ENCODE assay signal across 26 cellular contexts in the genomic region with DNA sequence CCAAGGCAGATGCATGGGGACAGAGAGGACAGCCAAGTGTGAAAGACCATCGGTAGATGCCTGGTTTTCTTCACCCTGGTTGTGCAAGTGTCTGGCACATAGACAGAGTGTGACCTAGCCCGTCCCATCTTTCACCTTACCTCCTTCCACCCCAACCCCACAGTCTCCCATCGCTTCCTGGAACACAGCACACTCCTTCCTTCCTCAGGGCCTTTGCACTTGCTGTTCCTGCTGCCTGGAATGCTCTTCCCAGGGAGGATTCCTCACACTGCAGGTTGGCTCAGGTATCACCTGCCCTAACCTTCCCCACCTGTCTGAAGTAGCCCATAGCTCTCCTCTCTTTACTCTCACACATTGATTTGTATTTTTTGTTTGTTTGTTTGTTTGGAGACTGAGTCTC.
"Had no signal": no experiment of that assay in that cellular context is flagged by ENCODE, and none has a peak within 500 bp of the region (broad histone marks: within the 10 kb centered on the region; RNA-seq: fewer than 3 reads in every experiment).

No MANE protein-coding gene starts in this region.

- H3K4me3 ChIP-seq: ascending aorta, breast epithelium, K562, SJCRH30, SK-N-MC had no signal

- H3K9me3 ChIP-seq: ascending aorta, breast epithelium, SJCRH30 had no signal

- ATAC-seq: activated CD8-positive, alpha-beta T cell treated with anti-CD3 and anti-CD28 coated beads, Interleukin-2, amount 10 ng/mL, durations not matched to agents 7 days and 5 days; activated T-cell treated with anti-CD3 and anti-CD28 coated beads, Interleukin-2, amount 50 U/mL, for 4 hours; K562; Panc1 had no signal

- H3K4me3 Mint-ChIP-seq: activated CD4-positive, alpha-beta T cell treated with anti-CD3 and anti-CD28 coated beads, Interleukin-2, amount 10 ng/mL, durations not matched to agents 24 days and 14 days; activated CD8-positive, alpha-beta T cell treated with anti-CD3 and anti-CD28 coated beads, Interleukin-2, amount 10 ng/mL, durations not matched to agents 7 days and 5 days; activated naive CD4-positive, alpha-beta T cell treated with anti-CD3 and anti-CD28 coated beads, Interleukin-2, amount 10 ng/mL, durations not matched to agents 7 days and 5 days; activated naive CD8-positive, alpha-beta T cell; activated T-cell treated with anti-CD3 and anti-CD28 coated beads, Interleukin-2, amount 50 U/mL, for 4 hours had no signal

- H3K27ac Mint-ChIP-seq: activated CD4-positive, alpha-beta T cell treated with anti-CD3 and anti-CD28 coated beads, Interleukin-2, amount 10 ng/mL, durations not matched to agents 24 days and 14 days; activated naive CD8-positive, alpha-beta T cell had no signal

- H3K36me3 ChIP-seq: breast epithelium had no signal

- DNase-seq: activated CD4-positive, alpha-beta T cell treated with anti-CD3 and anti-CD28 coated beads for 1 hour; activated CD4-positive, alpha-beta T cell treated with anti-CD3 and anti-CD28 coated beads, Interleukin-2, amount 10 ng/mL, durations not matched to agents 24 days and 14 days; activated CD4-positive, alpha-beta T cell treated with anti-CD3 and anti-CD28 coated beads, Interleukin-2, amount 50 U/mL, for 48 hours; activated CD4-positive, CD25-positive, alpha-beta regulatory T cell; activated CD8-positive, alpha-beta T cell treated with anti-CD3 and anti-CD28 coated beads, Interleukin-2, amount 10 ng/mL, durations not matched to agents 7 days and 5 days; activated effector memory CD4-positive, alpha-beta T cell treated with Interleukin-2 at 50 U/mL for 16 hours; activated naive CD4-positive, alpha-beta T cell treated with anti-CD3 and anti-CD28 coated beads, Interleukin-2, amount 10 ng/mL, durations not matched to agents 7 days and 5 days; activated T-cell treated with anti-CD3 and anti-CD28 coated beads for 4 hours; activated T-cell treated with anti-CD3 and anti-CD28 coated beads, Interleukin-2, amount 50 U/mL, for 4 hours; amygdala; NCI-H1105 treated with DMSO at 0.1 percent for 48 hours; NCI-H1436; NCI-H1694; NCI-H2029; NCI-H345; NCI-H524 treated with DMSO at 0.1 percent for 48 hours; SHP77; SJCRH30; T1000; WERI-Rb-1 had no signal

- H3K27ac ChIP-seq: ascending aorta, breast epithelium, SJCRH30, SK-N-MC, WERI-Rb-1 had no signal

- H3K27me3 Mint-ChIP-seq: activated CD4-positive, alpha-beta T cell treated with anti-CD3 and anti-CD28 coated beads, Interleukin-2, amount 10 ng/mL, durations not matched to agents 24 days and 14 days; activated naive CD4-positive, alpha-beta T cell treated with anti-CD3 and anti-CD28 coated beads, Interleukin-2, amount 10 ng/mL, durations not matched to agents 7 days and 5 days; activated naive CD8-positive, alpha-beta T cell had no signal

- H3K4me1 ChIP-seq: ascending aorta, breast epithelium, SJCRH30 had no signal

- H3K27me3 ChIP-seq: ascending aorta, breast epithelium, SJCRH30 had no signal
